Comparison of ENCODE assay signal across 21 cellular contexts in the genomic region with DNA sequence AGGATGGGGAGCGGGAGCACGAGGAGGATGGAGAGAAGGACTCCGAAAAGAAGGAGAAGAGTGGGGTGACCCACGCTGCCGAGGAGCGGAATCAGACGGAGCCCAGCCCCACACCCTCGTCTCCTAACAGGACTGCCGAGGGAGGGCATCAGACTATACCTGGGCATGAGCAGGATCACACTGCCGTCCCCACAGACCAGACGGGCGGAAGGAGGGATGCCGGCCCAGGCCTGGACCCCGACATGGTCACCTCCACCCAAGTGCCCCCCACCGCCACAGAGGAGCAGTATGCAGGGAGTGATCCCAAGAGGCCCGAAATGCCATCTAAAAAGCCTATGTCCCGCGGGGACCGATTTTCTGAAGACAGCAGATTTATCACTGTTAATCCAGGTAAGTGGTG.
DNase-seq lines count a peak whose midpoint lies in the region; ATAC-seq and TF ChIP-seq lines count a peak whose summit lies in the region.
"Had no signal": no experiment of that assay in that cellular context is flagged by ENCODE, and none has a peak within 500 bp of the region (broad histone marks: within the 10 kb centered on the region; RNA-seq: fewer than 3 reads in every experiment).

No MANE protein-coding gene starts in this region.

- H3K27me3 ChIP-seq in H9 (ENCODE audit: insufficient read depth, low read length) = no peaks in the 10 kb centered on the region
- H3K27me3 ChIP-seq in neural progenitor cell = no peaks in the 10 kb centered on the region
- H3K27me3 ChIP-seq: BE2C; BLaER1 treated with 17β-estradiol and CSF1 and Interleukin-3, amounts not matched to agents 10 nM and 100 nM had no signal

- no peak overlapping the region for H2AFZ ChIP-seq in H9 (ENCODE audit: low read length)
- no peak overlapping the region for H2AFZ ChIP-seq in neural progenitor cell (replicated peaks)
- H2AFZ ChIP-seq: GM23338 had no signal

- WGBS in H9 (ENCODE audit: extremely low coverage, insufficient read length, low lambda C conversion rate) = no CpG with 5 or more reads among the region's 19 CpGs

- H2BK120ac ChIP-seq in H9 (ENCODE audit: low read depth, low read length, poor library complexity, severe bottlenecking) = no peak overlapping the region

- H3K14ac ChIP-seq in H9 (ENCODE audit: insufficient read depth, low read length) = no peak overlapping the region

- H3K27me3 Mint-ChIP-seq in H9 (ENCODE audit: low read depth) (no peaks in the 10 kb centered on the region; the same call in 1 of the 2 replicates), neural progenitor cell (ENCODE audit: insufficient read depth, low read depth) (no peaks in the 10 kb centered on the region)
- no peaks in the 10 kb centered on the region for H3K27me3 Mint-ChIP-seq in stimulated activated memory B cell treated with anti-CD40 and anti-IgM and Interleukin-4, amounts not matched to agents 10 μg/mL and 1 μg/mL and 100 μg/mL, for 72 hours
- H3K27me3 Mint-ChIP-seq: CD8-positive, alpha-beta memory T cell had no signal

- peak; percentile 37 for ATAC-seq in stimulated activated memory B cell treated with anti-CD40 and anti-IgM and Interleukin-4, amounts not matched to agents 10 μg/mL and 1 μg/mL and 100 μg/mL, for 72 hours
- ATAC-seq in mucosa of descending colon = no peak
- ATAC-seq: GM12878, GM23338 had no signal

- H3K56ac ChIP-seq in H9 (ENCODE audit: insufficient read length, low read depth, low read length) = no peak overlapping the region

- no peak overlapping the region for H2BK20ac ChIP-seq in H9 (ENCODE audit: low read depth, low read length, poor library complexity, severe bottlenecking)

- H4K91ac ChIP-seq in H9 (ENCODE audit: insufficient read length, low read depth, low read length) = no peak overlapping the region

- intact Hi-C loops in mucosa of descending colon (cut with DNase I, micrococcal nuclease) = no loop called here

- TF ChIP-seq CTCF in H9 (conservative IDR thresholded peaks at IDR 0.05) (no peak), neural progenitor cell (IDR thresholded peaks at IDR 0.05) (no peak), mucosa of descending colon (IDR thresholded peaks at IDR 0.05) (no peak)

- H4K5ac ChIP-seq in H9 (ENCODE audit: insufficient read length, low read depth, low read length) = no peak overlapping the region

- H3K4me1 ChIP-seq in H9 (ENCODE audit: insufficient read depth, low read length) (no peaks in the 10 kb centered on the region), neural progenitor cell (no peaks in the 10 kb centered on the region), mucosa of descending colon (ENCODE audit: low read depth) (no peaks in the 10 kb centered on the region)
- H3K4me1 ChIP-seq: BE2C; BLaER1 treated with 17β-estradiol and CSF1 and Interleukin-3, amounts not matched to agents 10 nM and 100 nM; HAP-1 had no signal

- H3K79me1 ChIP-seq in H9 (ENCODE audit: insufficient read depth, low read depth, low read length, poor library complexity, severe bottlenecking) = no peaks in the 10 kb centered on the region

- H3K9me3 ChIP-seq in H9 (ENCODE audit: control insufficient read depth, low read depth, low read length) = no peaks in the 10 kb centered on the region
- H3K9me3 ChIP-seq in neural progenitor cell (ENCODE audit: low read depth) = no peaks in the 10 kb centered on the region
- H3K9me3 ChIP-seq in mucosa of descending colon = no peaks in the 10 kb centered on the region
- H3K9me3 ChIP-seq: BE2C; BLaER1 treated with 17β-estradiol and CSF1 and Interleukin-3, amounts not matched to agents 10 nM and 100 nM; HAP-1 had no signal

- DNase-seq in H9 = no peak
- no peak for DNase-seq in neural progenitor cell (ENCODE audit: low spot score)
- no peak for DNase-seq in HPDE6-E6E7 (ENCODE audit: extremely low spot score)
- DNase-seq in mucosa of descending colon = no peak
- DNase-seq in AG08395 (ENCODE audit: low spot score) = no peak
- DNase-seq: AML-193; BE2C; CD4-positive, alpha-beta T cell; CD8-positive, alpha-beta memory T cell; DMS 273 treated with DMSO at 0.1 percent for 48 hours; DMS79; EL; GDM1; HFFc6 had no signal

- H3K4me2 ChIP-seq in H9 (ENCODE audit: insufficient read depth, insufficient read length, low read length) (no peak overlapping the region), neural progenitor cell (no peak overlapping the region)
- H3K4me2 ChIP-seq: BLaER1 treated with 17β-estradiol and CSF1 and Interleukin-3, amounts not matched to agents 10 nM and 100 nM; GM23338 had no signal

- H3K9me3 Mint-ChIP-seq in H9 (no peaks in the 10 kb centered on the region), neural progenitor cell (no peaks in the 10 kb centered on the region)
- no peaks in the 10 kb centered on the region for H3K9me3 Mint-ChIP-seq in stimulated activated memory B cell treated with anti-CD40 and anti-IgM and Interleukin-4, amounts not matched to agents 10 μg/mL and 1 μg/mL and 100 μg/mL, for 72 hours
- H3K9me3 Mint-ChIP-seq: CD14-positive monocyte; CD4-positive, alpha-beta T cell; GM23338; HFFc6 had no signal

- H3K27ac ChIP-seq in H9 (ENCODE audit: insufficient read length, low read depth, low read length) (no peak overlapping the region), neural progenitor cell (no peak overlapping the region)
- H3K27ac ChIP-seq: 22Rv1; BLaER1 treated with 17β-estradiol and CSF1 and Interleukin-3, amounts not matched to agents 10 nM and 100 nM had no signal

- peak overlapping the region in 2 of 3 experiments; percentile 7 to 24; a peak in 2 of 7 replicates for H3K27ac Mint-ChIP-seq in H9
- peak overlapping the region; percentile 24 for H3K27ac Mint-ChIP-seq in neural progenitor cell
- H3K27ac Mint-ChIP-seq in stimulated activated memory B cell treated with anti-CD40 and anti-IgM and Interleukin-4, amounts not matched to agents 10 μg/mL and 1 μg/mL and 100 μg/mL, for 72 hours = no peak overlapping the region
- H3K27ac Mint-ChIP-seq: CD4-positive, alpha-beta T cell; CD8-positive, alpha-beta memory T cell; GM23338; HFFc6 had no signal

- no peak overlapping the region for H2BK15ac ChIP-seq in H9 (ENCODE audit: low read depth, low read length)

- no peak overlapping the region for H2BK5ac ChIP-seq in H9 (ENCODE audit: insufficient read length, low read length)

- H3K23me2 ChIP-seq in H9 (ENCODE audit: insufficient read length, low read depth, low read length, poor library complexity, severe bottlenecking) = no peaks in the 10 kb centered on the region

- H3K36me3 Mint-ChIP-seq in H9 (ENCODE audit: insufficient read depth in 1 of 3, low read depth in 3 of 3) = peaks cover 31 to 43% (median 41%) of the 10 kb centered on the region in 3 experiments
- peaks cover 19% of the 10 kb centered on the region for H3K36me3 Mint-ChIP-seq in neural progenitor cell
- peaks cover 5% of the 10 kb centered on the region for H3K36me3 Mint-ChIP-seq in stimulated activated memory B cell treated with anti-CD40 and anti-IgM and Interleukin-4, amounts not matched to agents 10 μg/mL and 1 μg/mL and 100 μg/mL, for 72 hours
- H3K36me3 Mint-ChIP-seq: CD14-positive monocyte; CD8-positive, alpha-beta memory T cell had no signal

- no peak overlapping the region for H2AK5ac ChIP-seq in H9 (ENCODE audit: insufficient read length, low read length)

- H2BK12ac ChIP-seq in H9 (ENCODE audit: insufficient read length, low read depth, low read length) = no peak overlapping the region

- H4K20me1 ChIP-seq in H9 (ENCODE audit: control insufficient read depth, insufficient read depth, insufficient read length) = no peaks in the 10 kb centered on the region
- H4K20me1 ChIP-seq in neural progenitor cell (ENCODE audit: low read depth) = peaks cover 7% of the 10 kb centered on the region
- H4K20me1 ChIP-seq: BLaER1 treated with 17β-estradiol and CSF1 and Interleukin-3, amounts not matched to agents 10 nM and 100 nM had no signal

- H3K18ac ChIP-seq in H9 (ENCODE audit: insufficient read length, low read depth, low read length) = no peak overlapping the region

- H3K4me3 Mint-ChIP-seq in H9 (no peak overlapping the region), neural progenitor cell (no peak overlapping the region)
- no peak overlapping the region for H3K4me3 Mint-ChIP-seq in stimulated activated memory B cell treated with anti-CD40 and anti-IgM and Interleukin-4, amounts not matched to agents 10 μg/mL and 1 μg/mL and 100 μg/mL, for 72 hours
- H3K4me3 Mint-ChIP-seq: CD14-positive monocyte; CD4-positive, alpha-beta T cell; GM23338; HFFc6 had no signal

- H3K36me3 ChIP-seq in neural progenitor cell (no peaks in the 10 kb centered on the region), mucosa of descending colon (ENCODE audit: low read depth) (no peaks in the 10 kb centered on the region)
- H3K36me3 ChIP-seq: BE2C, HAP-1 had no signal

- H3K4me1 Mint-ChIP-seq in H9 (peaks cover 5 to 6% of the 10 kb centered on the region in 2 experiments; a peak in 3 of 4 replicates), neural progenitor cell (no peaks in the 10 kb centered on the region)
- no peaks in the 10 kb centered on the region for H3K4me1 Mint-ChIP-seq in stimulated activated memory B cell treated with anti-CD40 and anti-IgM and Interleukin-4, amounts not matched to agents 10 μg/mL and 1 μg/mL and 100 μg/mL, for 72 hours
- H3K4me1 Mint-ChIP-seq: CD14-positive monocyte; CD8-positive, alpha-beta memory T cell had no signal

- no peaks in the 10 kb centered on the region for H3K79me2 ChIP-seq in H9 (ENCODE audit: insufficient read depth, low read length)
- no peaks in the 10 kb centered on the region for H3K79me2 ChIP-seq in neural progenitor cell (ENCODE audit: low read depth)

- no peaks in the 10 kb centered on the region for H3F3A ChIP-seq in neural progenitor cell (ENCODE audit: low read depth)

- H3K9ac ChIP-seq in H9 (ENCODE audit: extremely low read depth, insufficient read length, low read length) = no peak overlapping the region
- H3K9ac ChIP-seq in neural progenitor cell = no peak overlapping the region
- H3K9ac ChIP-seq: BLaER1 treated with 17β-estradiol and CSF1 and Interleukin-3, amounts not matched to agents 10 nM and 100 nM had no signal

- no peak overlapping the region for H3K23ac ChIP-seq in H9 (ENCODE audit: insufficient read length, low read depth, low read length)

- no peak overlapping the region for H3K4ac ChIP-seq in H9 (ENCODE audit: low read depth, low read length)

- H3K4me3 ChIP-seq in neural progenitor cell (no peak overlapping the region), mucosa of descending colon (no peak overlapping the region)
- H3K4me3 ChIP-seq: BLaER1 treated with 17β-estradiol and CSF1 and Interleukin-3, amounts not matched to agents 10 nM and 100 nM; GM12878; GM23338; HAP-1 had no signal

- H3T11ph ChIP-seq in H9 (ENCODE audit: low read length) = no peak overlapping the region

- no peak overlapping the region for H4K8ac ChIP-seq in H9 (replicated peaks; ENCODE audit: insufficient read length, low read depth, low read length)
